8 cellular contexts compared by ENCODE assay signal in the genomic region with DNA sequence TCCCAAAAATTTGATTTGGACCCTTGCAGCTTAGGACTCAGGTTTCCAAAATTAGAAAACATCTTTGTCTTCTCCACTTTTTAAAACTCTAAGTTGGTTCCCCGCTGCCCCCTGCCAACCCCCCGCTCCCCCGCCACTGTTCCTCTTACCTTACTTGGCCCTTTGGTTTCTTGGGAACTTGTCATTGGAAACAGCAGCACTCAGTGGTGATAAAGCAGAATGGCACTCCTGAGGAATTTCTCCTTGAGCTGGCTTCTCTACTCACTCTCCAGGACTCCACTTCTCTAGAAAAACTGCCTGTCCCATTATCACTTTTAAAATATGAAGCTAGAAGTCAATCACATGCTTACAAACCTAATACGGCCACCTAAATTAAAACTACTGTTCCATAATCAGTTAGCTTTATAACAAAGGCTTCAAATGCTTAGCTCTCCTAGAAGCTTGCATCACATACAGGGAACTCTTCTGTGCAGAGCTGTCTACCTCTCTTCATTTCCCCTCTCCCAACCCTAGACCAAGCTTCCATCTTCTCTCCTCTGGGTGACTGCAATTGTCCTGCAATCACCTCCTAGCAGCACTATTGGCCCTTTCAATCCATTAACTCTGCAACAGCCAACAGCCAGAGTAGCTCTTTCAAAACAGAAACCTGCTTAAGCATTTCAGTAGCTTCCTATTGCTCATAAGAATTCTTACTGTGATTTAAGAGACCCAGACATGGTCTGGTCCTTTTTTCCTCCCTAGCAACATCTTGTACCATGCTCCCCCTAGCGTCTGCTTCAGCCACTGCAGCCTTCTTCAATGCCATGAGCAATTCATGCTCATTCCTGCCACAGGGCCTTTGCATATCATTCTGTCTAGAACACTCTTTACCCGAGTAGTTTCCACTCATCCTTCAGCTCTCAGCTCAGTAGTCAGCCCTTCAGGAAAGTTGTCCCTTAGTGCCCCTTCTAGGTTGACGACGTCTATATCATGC. TPM values are rescaled to one million over a fixed set of nuclear protein-coding genes. Genes with fewer than 3 reads are reported as not detected.
DNase-seq lines count a peak whose midpoint lies in the region; ATAC-seq and TF ChIP-seq lines count a peak whose summit lies in the region.

No MANE protein-coding gene starts in this region.

- CTCF ChIA-PET in AG04449 (lab: Yijun Ruan, JAX) = interaction anchor here (0.6 to 6.4 kb wide), 77 partner anchors 8 to 784 kb away, joined by 3 to 252 read pairs (median 5); a partner anchor contains a TSS

- DNase-seq in AG04449 (ENCODE audit: low read depth, low spot score) (no peak), NCI-H460 (ENCODE audit: extremely low read depth, low read depth) (peak; percentile 70), ecto neural progenitor cell (ENCODE audit: low spot score) (peak; percentile 63), lung microvascular endothelial cell (ENCODE audit: low read depth in 2 of 2) (peak; percentile 65 to 74)
- DNase-seq in activated CD4-positive, alpha-beta T cell treated with anti-CD3 and anti-CD28 coated beads, Interleukin-2, amount 50 U/mL, for 24 hours (ENCODE audit: low read depth in 1 of 2, low spot score in 1 of 2) = peak; percentile 52 to 65
- peak; percentile 4 to 25 for DNase-seq in stimulated activated CD8-positive, alpha-beta memory T cell treated with anti-CD3 and anti-CD28 coated beads, Interleukin-15, amount 100 ng/mL, for 4 hours (ENCODE audit: low read depth in 2 of 2)

- H3K4me3 ChIP-seq in AG04449 (ENCODE audit: low read depth, low read length) = no peak overlapping the region

- peak; percentile 77 for TF ChIP-seq CTCF in AG04449 (IDR thresholded peaks at IDR 0.05; ENCODE audit: insufficient read depth, low read length, missing control alignments)

- ATAC-seq in GM18511 (IDR thresholded peaks at IDR 0.05; ENCODE audit: unreplicated experiment) (peak; percentile 86), HG02970 (IDR thresholded peaks at IDR 0.05; ENCODE audit: low FRiP score, unreplicated experiment) (peak; percentile 70)

- POLR2A ChIA-PET in AG04449 (lab: Yijun Ruan, JAX) = interaction anchor here (0.5 to 1.0 kb wide), 3 partner anchors 15 to 320 kb away, joined by 3 to 10 read pairs (median 3); a partner anchor contains a TSS

RNA-seq across cellular contexts. Expression of a gene that starts 15.2 kb away (rescaled TPM):
- total RNA-seq in NCI-H460 (2014; rRNA removed; shearing (Covaris generic)) = 4.3 and 6.6 TPM in 2 replicates
- polyA plus RNA-seq in NCI-H460 (2014; cell fraction: nucleus; rRNA removed) = 1.1 and 3.9 TPM in 2 replicates
- 7.0 and 16.5 TPM in 2 replicates for total RNA-seq in lung microvascular endothelial cell
